1 cellular context compared by ENCODE assay signal in genomic region chr22:18512378-18512777, GRCh38.
TF ChIP-seq lines count a peak whose summit lies in the region.

No MANE protein-coding gene starts in this region.

TF ChIP-seq in HepG2, 621 proteins besides CTCF, POLR2A, EP300 and RAD21 (continued from another document):
- TF ChIP-seq TFAP4 (IDR thresholded peaks at IDR 0.05; ENCODE audit: borderline replicate concordance, low read depth) (0 out of 2 replicates have a peak, but pooled peaks have one; percentile 12), HNF4A (CRISPR knock-in tag; IDR thresholded peaks at IDR 0.05) (peak; percentile 36; the same call in 1 of the 2 replicates), ZNF652 (CRISPR knock-in tag; IDR thresholded peaks at IDR 0.05; ENCODE audit: borderline replicate concordance, low read depth) (peak; percentile 91), STAG1 (CRISPR knock-in tag; IDR thresholded peaks at IDR 0.05) (0 out of 2 replicates have a peak, but pooled peaks have one; percentile 11)
- TF ChIP-seq, protein P1, sequence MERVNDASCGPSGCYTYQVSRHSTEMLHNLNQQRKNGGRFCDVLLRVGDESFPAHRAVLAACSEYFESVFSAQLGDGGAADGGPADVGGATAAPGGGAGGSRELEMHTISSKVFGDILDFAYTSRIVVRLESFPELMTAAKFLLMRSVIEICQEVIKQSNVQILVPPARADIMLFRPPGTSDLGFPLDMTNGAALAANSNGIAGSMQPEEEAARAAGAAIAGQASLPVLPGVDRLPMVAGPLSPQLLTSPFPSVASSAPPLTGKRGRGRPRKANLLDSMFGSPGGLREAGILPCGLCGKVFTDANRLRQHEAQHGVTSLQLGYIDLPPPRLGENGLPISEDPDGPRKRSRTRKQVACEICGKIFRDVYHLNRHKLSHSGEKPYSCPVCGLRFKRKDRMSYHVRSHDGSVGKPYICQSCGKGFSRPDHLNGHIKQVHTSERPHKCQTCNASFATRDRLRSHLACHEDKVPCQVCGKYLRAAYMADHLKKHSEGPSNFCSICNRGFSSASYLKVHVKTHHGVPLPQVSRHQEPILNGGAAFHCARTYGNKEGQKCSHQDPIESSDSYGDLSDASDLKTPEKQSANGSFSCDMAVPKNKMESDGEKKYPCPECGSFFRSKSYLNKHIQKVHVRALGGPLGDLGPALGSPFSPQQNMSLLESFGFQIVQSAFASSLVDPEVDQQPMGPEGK (CRISPR knock-in tag; IDR thresholded peaks at IDR 0.05), result peak; percentile 12; the same call in 1 of the 2 replicates
